Comparison of ENCODE assay signal across 10 cellular contexts in genomic region chr4:1792158-1792831, GRCh38. TPM values are rescaled to one million over a fixed set of nuclear protein-coding genes. Genes with fewer than 3 reads are reported as not detected.
DNase-seq lines count a peak whose midpoint lies in the region; ATAC-seq, FAIRE-seq and TF ChIP-seq lines count a peak whose summit lies in the region.
"Had no signal": no experiment of that assay in that cellular context is flagged by ENCODE, and none has a peak within 500 bp of the region (broad histone marks: within the 10 kb centered on the region; RNA-seq: fewer than 3 reads in every experiment).

No MANE protein-coding gene starts in this region.

- intact Hi-C loops in HCT116 (cut with micrococcal nuclease) = no loop called here
- intact Hi-C loops in activated CD4-positive, alpha-beta memory T cell treated with anti-CD3 and anti-CD28 coated beads for 36 hours (cut with micrococcal nuclease) = loop anchor here (5.0 kb wide), 1 partner anchor 45 kb away; no protein-coding TSS in a partner anchor

- RAD21 ChIA-PET in HCT116 (lab: Charles Lee; ENCODE audit: low non-redundant PET in 1 of 2, low total read pairs in 2 of 2, uncharacterized antibody in 2 of 2, unreplicated experiment in 2 of 2) = no interaction called here

- H3K36me3 Mint-ChIP-seq in CD8-positive, alpha-beta memory T cell = no peaks in the 10 kb centered on the region
- H3K36me3 Mint-ChIP-seq in activated CD4-positive, alpha-beta memory T cell treated with anti-CD3 and anti-CD28 coated beads for 36 hours = no peaks in the 10 kb centered on the region

- peak overlapping the region in 6 of 7 donors; percentile 41 to 61 (median 58) for H3K4me3 Mint-ChIP-seq in CD8-positive, alpha-beta memory T cell
- H3K4me3 Mint-ChIP-seq in activated CD4-positive, alpha-beta memory T cell treated with anti-CD3 and anti-CD28 coated beads for 36 hours = no peak overlapping the region

- H2BK20ac ChIP-seq in H1 (ENCODE audit: low read length) = 0 out of 2 replicates have a peak overlapping the region, but pooled peaks have one; percentile 48

- no peaks in the 10 kb centered on the region for H3K9me3 Mint-ChIP-seq in CD8-positive, alpha-beta memory T cell
- H3K9me3 Mint-ChIP-seq in activated CD4-positive, alpha-beta memory T cell treated with anti-CD3 and anti-CD28 coated beads for 36 hours = no peaks in the 10 kb centered on the region

- H3K23ac ChIP-seq in H1 (ENCODE audit: insufficient read length) (no peak overlapping the region), neuronal stem cell (ENCODE audit: low read depth, low read length, poor library complexity) (peak overlapping the region; percentile 98)

- no peak overlapping the region for H2BK5ac ChIP-seq in H1 (ENCODE audit: low read depth, low read length)
- H2BK5ac ChIP-seq in neuronal stem cell (ENCODE audit: low read length) = peak overlapping the region; percentile 4

- TF ChIP-seq EP300 in H1 (IDR thresholded peaks at IDR 0.05; ENCODE audit: borderline replicate concordance in 1 of 2, low read depth in 2 of 2, low read length in 2 of 2) = no peak

- H3K56ac ChIP-seq in H1 (replicated peaks; ENCODE audit: insufficient read length, low read depth, low read length) = no peak overlapping the region

- H3K18ac ChIP-seq in H1 (ENCODE audit: extremely low read depth, low read length) = peak overlapping the region; percentile 71
- H3K18ac ChIP-seq in neuronal stem cell (ENCODE audit: low read length) = peak overlapping the region; percentile 90

- H3K9me3 ChIP-seq in CD8-positive, alpha-beta memory T cell (ENCODE audit: low read length) = no peaks in the 10 kb centered on the region
- H3K9me3 ChIP-seq in HCT116 (ENCODE audit: control insufficient read depth in 1 of 2, insufficient read depth in 1 of 2, low read depth in 1 of 2, low read length in 2 of 2) (no peaks in the 10 kb centered on the region), H1 (ENCODE audit: insufficient read depth in 2 of 2, low read depth in 1 of 2, low read length in 1 of 2) (no peaks in the 10 kb centered on the region), neuronal stem cell (replicated peaks in 1 of 2; ENCODE audit: control insufficient read depth in 2 of 2, insufficient read depth in 1 of 2, low read depth in 1 of 2, low read length in 2 of 2) (peaks cover 0 to 3% of the 10 kb centered on the region in 2 donors)

- H3K79me1 ChIP-seq in H1 (ENCODE audit: low read depth, low read length) (peaks cover 6% of the 10 kb centered on the region; the same call in 1 of the 2 replicates), neuronal stem cell (ENCODE audit: low read depth, low read length) (peaks cover 16% of the 10 kb centered on the region)

- H2BK15ac ChIP-seq in H1 (ENCODE audit: low read length) (peak overlapping the region; percentile 72; the same call in 1 of the 2 replicates), neuronal stem cell (ENCODE audit: low read length) (peak overlapping the region; percentile 65)

- TF ChIP-seq CTCF in HCT116 (IDR thresholded peaks at IDR 0.05 in 2 of 3, conservative IDR thresholded peaks at IDR 0.05 in 1 of 3; ENCODE audit: borderline replicate concordance in 1 of 3, insufficient read depth in 1 of 3, low read depth in 2 of 3, low read length in 2 of 3) (no peak), H1 (IDR thresholded peaks at IDR 0.05; ENCODE audit: control extremely low read depth in 1 of 3, insufficient read depth in 1 of 3, low read depth in 1 of 3, low read length in 3 of 3) (no peak)

- POLR2A ChIA-PET in CD8-positive, alpha-beta memory T cell (lab: Charles Lee) = no interaction called here
- POLR2A ChIA-PET in HCT116 (lab: Charles Lee) = interaction anchor here (0.9 kb wide), 1 partner anchor 10 kb away, joined by 5 read pairs; no protein-coding TSS in a partner anchor
- POLR2A ChIA-PET in H1 (lab: Charles Lee; ENCODE audit: partially characterized antibody) = interaction anchor here (0.7 to 11.0 kb wide), 13 partner anchors 12 to 80 kb away, joined by 3 to 170 read pairs (median 5); partner anchors contain the start of genes SLBP, TACC3 and TMEM129
- POLR2A ChIA-PET in activated CD4-positive, alpha-beta memory T cell treated with anti-CD3 and anti-CD28 coated beads for 36 hours (lab: Charles Lee) = no interaction called here

- TF ChIP-seq POLR2A in HCT116 (IDR thresholded peaks at IDR 0.05; ENCODE audit: borderline replicate concordance, extremely low read depth, insufficient read depth, insufficient read length) (no peak), H1 (IDR thresholded peaks at IDR 0.05; ENCODE audit: control extremely low read depth in 1 of 2, low read depth in 2 of 2, low read length in 2 of 2) (no peak), erythroblast (IDR thresholded peaks at IDR 0.05; ENCODE audit: low read length) (no peak)

- no TSS peak for BruUV-seq in HCT116 (replicated peaks; lab: Mats Ljungman, UMichigan)

- peak overlapping the region; percentile 46; the same call in 1 of the 2 replicates for H2AK5ac ChIP-seq in H1 (ENCODE audit: low read depth, low read length)
- peak overlapping the region; percentile 33 for H2AK5ac ChIP-seq in neuronal stem cell (ENCODE audit: low read depth, low read length)

- no peaks in the 10 kb centered on the region for H3K9me2 ChIP-seq in HCT116 (ENCODE audit: insufficient read depth)

- no peaks in the 10 kb centered on the region for H3K4me1 Mint-ChIP-seq in CD8-positive, alpha-beta memory T cell
- H3K4me1 Mint-ChIP-seq in activated CD4-positive, alpha-beta memory T cell treated with anti-CD3 and anti-CD28 coated beads for 36 hours (ENCODE audit: low read depth) = no peaks in the 10 kb centered on the region

- no peak overlapping the region; the same call in 1 of the 2 replicates for H4K8ac ChIP-seq in H1 (ENCODE audit: extremely low read depth, insufficient read depth, low read length)
- H4K8ac ChIP-seq in neuronal stem cell (ENCODE audit: low read depth, low read length) = peak overlapping the region; percentile 48

- H2AFZ ChIP-seq in HCT116 (ENCODE audit: low read depth, low read length, poor library complexity, severe bottlenecking) (no peak overlapping the region), H1 (ENCODE audit: low read length) (no peak overlapping the region), neuronal stem cell (ENCODE audit: low read length) (peak overlapping the region; percentile 68)

- no peak for ATAC-seq in HCT116

- no peak for FAIRE-seq in H1 (lab: Jason Lieb, UNC)

- H4K20me1 ChIP-seq in HCT116 (ENCODE audit: insufficient read depth) = no peaks in the 10 kb centered on the region
- peaks cover 3 to 11% of the 10 kb centered on the region in 2 experiments for H4K20me1 ChIP-seq in H1 (replicated peaks in 1 of 2; ENCODE audit: control insufficient read depth in 1 of 2, insufficient read depth in 2 of 2, low read length in 2 of 2)

- no peaks in the 10 kb centered on the region for H3K36me3 ChIP-seq in CD8-positive, alpha-beta memory T cell (ENCODE audit: insufficient read depth, low read length)
- no peaks in the 10 kb centered on the region for H3K36me3 ChIP-seq in HCT116 (ENCODE audit: control insufficient read depth in 1 of 2, insufficient read depth in 2 of 2, low read length in 2 of 2)
- H3K36me3 ChIP-seq in H1 (ENCODE audit: control insufficient read depth in 2 of 4, insufficient read depth in 4 of 4, low read length in 3 of 4) = no peaks in the 10 kb centered on the region; a peak in 1 of 8 replicates
- H3K36me3 ChIP-seq in neuronal stem cell (replicated peaks in 1 of 2; ENCODE audit: control insufficient read depth in 2 of 2, insufficient read depth in 2 of 2, low read length in 2 of 2) = no peaks in the 10 kb centered on the region

- peaks cover 12% of the 10 kb centered on the region for H3K4me1 ChIP-seq in CD8-positive, alpha-beta memory T cell (ENCODE audit: insufficient read depth, low read length)
- H3K4me1 ChIP-seq in HCT116 (ENCODE audit: control insufficient read depth in 1 of 2, insufficient read depth in 2 of 2, low read length in 2 of 2) (peaks cover 6 to 23% of the 10 kb centered on the region in 2 experiments; a peak in 3 of 4 replicates), H1 (replicated peaks in 1 of 4; ENCODE audit: control insufficient read depth in 3 of 4, insufficient read depth in 4 of 4, low read length in 3 of 4) (peaks cover 0 to 19% (median 9%) of the 10 kb centered on the region in 4 experiments; a peak in 6 of 7 replicates), neuronal stem cell (ENCODE audit: control insufficient read depth in 2 of 2, insufficient read depth in 1 of 2, low read depth in 1 of 2, low read length in 2 of 2) (peaks cover 12 to 20% of the 10 kb centered on the region in 2 donors)

- H3K14ac ChIP-seq in H1 (ENCODE audit: insufficient read length) (no peak overlapping the region), neuronal stem cell (ENCODE audit: low read length) (peak overlapping the region; percentile 56)

- no peak for TF ChIP-seq RAD21 in HCT116 (IDR thresholded peaks at IDR 0.05; ENCODE audit: low read depth)
- no peak for TF ChIP-seq RAD21 in H1 (IDR thresholded peaks at IDR 0.05 in 1 of 2, conservative IDR thresholded peaks at IDR 0.05 in 1 of 2; ENCODE audit: low read depth in 2 of 2, low read length in 2 of 2)

- 23% methylated on average over 21 of the region's 29 CpGs; no CpG with 5 or more reads in 1 of the 2 experiments for WGBS in H1 (ENCODE audit: extremely low coverage in 1 of 2, insufficient coverage in 1 of 2, insufficient read length in 1 of 2, insufficient replicate concordance in 2 of 2, low coverage in 1 of 2, low lambda C conversion rate in 2 of 2, missing lambda C conversion rate in 1 of 2), 2 experiments
- no CpG with 5 or more reads among the region's 29 CpGs for WGBS in neuronal stem cell (ENCODE audit: extremely low coverage in 2 of 2, insufficient read length in 2 of 2, insufficient replicate concordance in 1 of 2), 2 donors

- H4K5ac ChIP-seq in H1 (ENCODE audit: insufficient read length, low read depth, low read length) = peak overlapping the region; percentile 68

- CTCF ChIA-PET in CD8-positive, alpha-beta memory T cell (lab: Charles Lee) = no interaction called here
- CTCF ChIA-PET in HCT116 (lab: Charles Lee) (interaction anchor here (1.4 to 2.0 kb wide), 3 partner anchors 10 to 44 kb away, joined by 4 to 7 read pairs (median 4); no protein-coding TSS in a partner anchor), H1 (lab: Charles Lee; ENCODE audit: partially characterized antibody) (interaction anchor here (0.5 to 71.2 kb wide), 6 partner anchors 10 to 99 kb away, joined by 3 to 2507 read pairs (median 4); no protein-coding TSS in a partner anchor)
- CTCF ChIA-PET in activated CD4-positive, alpha-beta memory T cell treated with anti-CD3 and anti-CD28 coated beads for 36 hours (lab: Charles Lee) = interaction anchor here (1.6 kb wide), 1 partner anchor 18 kb away, joined by 3 read pairs; no protein-coding TSS in a partner anchor

- H3K4me3 ChIP-seq in CD8-positive, alpha-beta memory T cell (ENCODE audit: low read length) = no peak overlapping the region
- H3K4me3 ChIP-seq in HCT116 (replicated peaks in 1 of 2; ENCODE audit: low read depth in 1 of 2, low read length in 2 of 2) (no peak overlapping the region), H1 (ENCODE audit: extremely low read depth in 1 of 4, insufficient read depth in 2 of 4, low read depth in 3 of 4, low read length in 4 of 4) (peak overlapping the region; percentile 17 to 58 (median 32); a peak in 6 of 8 replicates), neuronal stem cell (ENCODE audit: low read length in 2 of 2) (peak overlapping the region; percentile 17 to 51)

- no peak for DNase-seq in CD8-positive, alpha-beta memory T cell
- DNase-seq in HCT116 (ENCODE audit: low read depth, low spot score) = no peak
- DNase-seq in H1 (ENCODE audit: low read depth in 1 of 2, low spot score in 2 of 2) = no peak
- no peak for DNase-seq in neuronal stem cell (ENCODE audit: low spot score)
- DNase-seq in stimulated activated CD4-positive, alpha-beta T cell treated with anti-CD3 and anti-CD28 coated beads, Interleukin-1b, Interleukin-23, amount 100 ng/mL, for 48 hours = no peak
- DNase-seq in erythroblast (lab: John Stamatoyannopoulos, UW) = no peak
- no peak for DNase-seq in activated CD4-positive, alpha-beta memory T cell treated with anti-CD3 and anti-CD28 coated beads for 36 hours
- DNase-seq: retina, T1000 had no signal

- H3K9ac ChIP-seq in HCT116 (ENCODE audit: low read length) = no peak overlapping the region
- H3K9ac ChIP-seq in H1 (replicated peaks in 1 of 4; ENCODE audit: extremely low read depth in 1 of 4, low read depth in 3 of 4, low read length in 3 of 4) = no peak overlapping the region
- H3K9ac ChIP-seq in neuronal stem cell (ENCODE audit: low read depth, low read length, poor library complexity) = peak overlapping the region; percentile 78

- H3K27me3 Mint-ChIP-seq in CD8-positive, alpha-beta memory T cell = peaks cover 15 to 17% of the 10 kb centered on the region in 2 donors
- peaks cover 13% of the 10 kb centered on the region for H3K27me3 Mint-ChIP-seq in activated CD4-positive, alpha-beta memory T cell treated with anti-CD3 and anti-CD28 coated beads for 36 hours

- H4K91ac ChIP-seq in H1 (replicated peaks; ENCODE audit: insufficient read length, low read length) (peak overlapping the region; percentile 25), neuronal stem cell (ENCODE audit: low read depth, low read length, poor library complexity) (no peak overlapping the region)

- no peak overlapping the region for H3K4ac ChIP-seq in H1 (replicated peaks; ENCODE audit: insufficient read length, low read depth, low read length)
- peak overlapping the region; percentile 38 for H3K4ac ChIP-seq in neuronal stem cell (ENCODE audit: low read length)

- H2BK120ac ChIP-seq in H1 (replicated peaks; ENCODE audit: low read depth, low read length) (no peak overlapping the region), neuronal stem cell (ENCODE audit: low read depth, low read length) (no peak overlapping the region)

- peak overlapping the region; percentile 43 for H3K4me2 ChIP-seq in HCT116 (ENCODE audit: low read length)
- peak overlapping the region; percentile 66 to 72; a peak in 3 of 4 replicates for H3K4me2 ChIP-seq in H1 (ENCODE audit: insufficient read depth in 1 of 2, low read depth in 2 of 2, low read length in 2 of 2)
- H3K4me2 ChIP-seq in neuronal stem cell (ENCODE audit: insufficient read depth, low read length, poor library complexity, severe bottlenecking) = peak overlapping the region; percentile 80

- H3K23me2 ChIP-seq in H1 (ENCODE audit: low read depth, low read length) = peaks cover 17% of the 10 kb centered on the region; the same call in 1 of the 2 replicates

- H3K27me3 ChIP-seq in CD8-positive, alpha-beta memory T cell (ENCODE audit: insufficient read depth, low read length, poor library complexity, severe bottlenecking) = peaks cover 18% of the 10 kb centered on the region
- H3K27me3 ChIP-seq in HCT116 (ENCODE audit: insufficient read depth, low read length) (no peaks in the 10 kb centered on the region), H1 (replicated peaks in 1 of 4; ENCODE audit: control insufficient read depth in 3 of 4, extremely low read depth in 1 of 4, insufficient read depth in 3 of 4, low read length in 3 of 4) (peaks cover 5 to 44% (median 36%) of the 10 kb centered on the region in 4 experiments), neuronal stem cell (ENCODE audit: control insufficient read depth in 3 of 3, insufficient read depth in 3 of 3, low read depth in 1 of 3, low read length in 3 of 3) (peaks cover 11 to 53% (median 41%) of the 10 kb centered on the region in 3 experiments)

- peak overlapping the region in 1 of 8 donors; percentile 41 for H3K27ac Mint-ChIP-seq in CD8-positive, alpha-beta memory T cell
- H3K27ac Mint-ChIP-seq in activated CD4-positive, alpha-beta memory T cell treated with anti-CD3 and anti-CD28 coated beads for 36 hours = no peak overlapping the region

- H3K27ac ChIP-seq in CD8-positive, alpha-beta memory T cell (ENCODE audit: low read depth, low read length) = no peak overlapping the region
- H3K27ac ChIP-seq in HCT116 (ENCODE audit: low read depth, low read length) (peak overlapping the region; percentile 32; the same call in 1 of the 2 replicates), H1 (ENCODE audit: low read depth, low read length) (no peak overlapping the region), neuronal stem cell (replicated peaks; ENCODE audit: low read length) (no peak overlapping the region)
- H3K27ac ChIP-seq: HL-60 had no signal

- H2BK12ac ChIP-seq in H1 (ENCODE audit: low read depth, low read length) (peak overlapping the region; percentile 75; the same call in 1 of the 2 replicates), neuronal stem cell (ENCODE audit: low read length) (peak overlapping the region; percentile 97)

- H3K79me2 ChIP-seq in HCT116 (ENCODE audit: insufficient read depth, low read length) (peaks cover 15% of the 10 kb centered on the region; the same call in 1 of the 2 replicates), H1 (ENCODE audit: control insufficient read depth in 1 of 2, insufficient read depth in 2 of 2, low read length in 2 of 2) (peaks cover 0 to 5% of the 10 kb centered on the region in 2 experiments; a peak in 1 of 4 replicates)

RNA-seq across cellular contexts. Expression of gene FGFR3, which starts 0.8 kb away (rescaled TPM):
- under 1 TPM in 1 of 2 experiments, not detected in 1; 0.07 TPM for total RNA-seq in CD8-positive, alpha-beta memory T cell
- not detected for polyA plus RNA-seq in CD8-positive, alpha-beta memory T cell
- total RNA-seq in HCT116 (2021; ENCODE audit: unreplicated experiment) = 31.7 TPM
- polyA plus RNA-seq in HCT116 (2012) = 18.3 and 19.1 TPM in 2 replicates
- total RNA-seq in H1 (2021; fragmentation: NEBNext Ultra II Directional; extraction: Animal tissue kit (Norgen Biotek cat#: 25700)) = 19.5 TPM in 2 replicates
- polyA plus RNA-seq in H1 (2011; rRNA removed) = 9.0 and 18.6 TPM in 2 replicates
- polyA plus RNA-seq in H1 (2011; cell fraction: cytosol; rRNA removed) = 23.3 TPM
- 124 TPM for polyA plus RNA-seq in H1 (2011; cell fraction: nucleus; rRNA removed)
- polyA plus RNA-seq in H1 (2012, experiment 1 of 2) = 17.5 to 23.1 TPM (median 20.3 TPM) in 4 replicates
- polyA plus RNA-seq in H1 (2012, experiment 2 of 2) = 15.8 TPM
- 8.6 TPM for polyA plus RNA-seq in H1 (2013, experiment 1 of 2)
- polyA plus RNA-seq in H1 (2013, experiment 2 of 2) = 8.2 TPM
- polyA minus RNA-seq in H1 (2011; rRNA and poly(A)+ RNA removed) = 4.2 and 7.4 TPM in 2 replicates
- polyA minus RNA-seq in H1 (2011; cell fraction: cytosol; rRNA and poly(A)+ RNA removed) = 22.6 TPM
- 34.9 TPM for polyA minus RNA-seq in H1 (2011; cell fraction: nucleus; rRNA and poly(A)+ RNA removed)
- polyA plus RNA-seq in neuronal stem cell (2013, experiment 1 of 2) = 7.2 TPM
- polyA plus RNA-seq in neuronal stem cell (2013, experiment 2 of 2) = 7.6 TPM
- under 1 TPM; 0.21 to 0.27 TPM for total RNA-seq in activated CD4-positive, alpha-beta memory T cell treated with anti-CD3 and anti-CD28 coated beads for 36 hours

Comparison
In these comparisons a context has a peak if more than half of its experiments do, and no peak if none do; other contexts are left out.
1. H3K4me3 ChIP-seq: peak in H1 (4 of 4) and neuronal stem cell (2 of 2); none in CD8-positive, alpha-beta memory T cell (single experiment) and HCT116 (0 of 2).
2. RNA of gene FGFR3, which starts 0.8 kb away (total RNA-seq): 31.7 TPM in HCT116 (single experiment) and 19.5 TPM in H1; 0.21 to 0.27 TPM in activated CD4-positive, alpha-beta memory T cell treated with anti-CD3 and anti-CD28 coated beads for 36 hours and 0.07 TPM in CD8-positive, alpha-beta memory T cell; every median in the first group is over 10 times any median in the second.
3. POLR2A ChIA-PET loops: an anchor here in HCT116 (0.9 kb wide) and H1 (0.7 to 11.0 kb wide); none called in CD8-positive, alpha-beta memory T cell and activated CD4-positive, alpha-beta memory T cell treated with anti-CD3 and anti-CD28 coated beads for 36 hours.
4. Peak in every context shown above with its lines, with median percentiles within 50 percentile points of each other: H3K4me2 ChIP-seq.